27 cellular contexts compared by ENCODE assay signal in the genomic region with DNA sequence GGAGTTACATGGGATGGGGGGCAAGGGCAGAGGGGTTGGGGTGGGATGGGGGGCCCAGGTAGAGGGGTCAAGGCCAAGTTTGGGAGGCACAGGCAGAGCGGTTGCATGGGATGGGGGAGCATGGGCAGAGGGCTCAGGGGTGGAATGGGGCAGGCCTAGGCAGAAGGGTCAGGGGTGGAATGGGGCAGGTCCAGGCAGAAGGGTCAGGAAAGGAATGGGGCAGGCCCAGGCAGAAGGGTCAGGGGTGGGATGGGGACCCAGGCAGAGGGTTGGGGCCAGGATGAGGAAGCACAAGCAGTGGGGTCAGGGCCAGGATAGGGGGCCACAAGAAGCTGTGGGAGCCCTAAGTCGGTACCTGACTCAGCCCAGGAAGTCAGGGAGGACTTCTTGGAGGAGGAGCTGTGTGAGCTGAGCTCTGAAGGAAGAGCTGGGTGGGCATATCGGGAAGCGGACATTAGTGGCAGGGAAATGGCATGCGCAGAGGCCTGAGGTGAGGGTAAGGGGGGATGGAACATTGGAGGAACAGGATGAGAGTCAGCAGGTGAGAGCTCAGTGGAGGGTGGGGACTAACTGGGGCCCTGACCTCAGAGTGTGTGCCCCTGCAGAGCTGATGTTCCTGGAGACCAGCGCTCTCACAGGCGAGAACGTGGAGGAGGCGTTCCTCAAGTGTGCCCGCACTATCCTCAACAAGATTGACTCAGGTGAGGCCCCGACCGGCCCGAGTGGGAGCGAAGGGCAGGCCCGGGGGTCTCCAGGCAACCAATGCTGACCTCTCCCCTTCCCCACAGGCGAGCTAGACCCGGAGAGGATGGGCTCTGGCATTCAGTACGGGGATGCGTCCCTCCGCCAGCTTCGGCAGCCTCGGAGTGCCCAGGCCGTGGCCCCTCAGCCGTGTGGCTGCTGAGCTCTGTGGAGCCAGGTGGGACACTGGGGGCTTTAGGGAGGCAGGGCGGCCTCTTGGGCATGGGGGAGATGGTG. TPM values are rescaled to one million over a fixed set of nuclear protein-coding genes. Genes with fewer than 3 reads are reported as not detected.
A peak's percentile ranks its signal among the peaks of the same experiment; 100 is the strongest.
DNase-seq lines count a peak whose midpoint lies in the region; ATAC-seq, FAIRE-seq and TF ChIP-seq lines count a peak whose summit lies in the region.
"Had no signal": no experiment of that assay in that cellular context is flagged by ENCODE, and none has a peak within 500 bp of the region (broad histone marks: within the 10 kb centered on the region; RNA-seq: fewer than 3 reads in every experiment).

No MANE protein-coding gene starts in this region.

- WGBS in mammary epithelial cell (ENCODE audit: low coverage, missing lambda C conversion rate): 97% methylated on average over 13 of the region's 25 CpGs

- TF ChIP-seq CTCF in HEK293 (tag by site-specific recombination; IDR thresholded peaks at IDR 0.05): no peak
- no peak for TF ChIP-seq CTCF in mammary epithelial cell (conservative IDR thresholded peaks at IDR 0.05 in 1 of 2, IDR thresholded peaks at IDR 0.05 in 1 of 2; ENCODE audit: extremely low read depth in 1 of 2, insufficient read depth in 1 of 2, low read depth in 1 of 2, low read length in 2 of 2)
- TF ChIP-seq CTCF in Caco-2 (IDR thresholded peaks at IDR 0.05; ENCODE audit: insufficient read depth in 1 of 2, low read depth in 1 of 2, low read length in 1 of 2, severe bottlenecking in 1 of 2, unreplicated experiment in 1 of 2): no peak

- H3K9ac ChIP-seq in iPS-15b (ENCODE audit: low read depth, low read length): peak overlapping the region; percentile 24
- H3K9ac ChIP-seq in mammary epithelial cell (ENCODE audit: insufficient read depth, low read length): no peak overlapping the region
- H3K9ac ChIP-seq: BLaER1 had no signal

- H3K27ac Mint-ChIP-seq in activated naive CD4-positive, alpha-beta T cell treated with anti-CD3 and anti-CD28 coated beads, Interleukin-2, amount 50 U/mL, for 24 hours: peak overlapping the region; percentile 12
- H3K27ac Mint-ChIP-seq in stimulated activated naive B cell treated with anti-CD40 and anti-IgM and Interleukin-4, amounts not matched to agents 10 μg/mL and 1 μg/mL and 100 μg/mL, for 72 hours: peak overlapping the region; percentile 47
- H3K27ac Mint-ChIP-seq in Caco-2 (ENCODE audit: unreplicated experiment): no peak overlapping the region

- dilution Hi-C loops in mammary epithelial cell (cut with HindIII; ENCODE audit: low sequenced_read_pairs): no loop called here

- H4K20me1 ChIP-seq in mammary epithelial cell (ENCODE audit: insufficient read depth, low read length): no peaks in the 10 kb centered on the region
- H4K20me1 ChIP-seq: BLaER1 had no signal

- H3K27ac ChIP-seq in HEK293 (ENCODE audit: extremely low read depth, low read depth, low read length): no peak overlapping the region
- H3K27ac ChIP-seq in mammary epithelial cell (ENCODE audit: insufficient read depth, low read depth, low read length): no peak overlapping the region
- H3K27ac ChIP-seq: BLaER1, lower lobe of right lung, uterus had no signal

- no peak overlapping the region for H3K4me3 ChIP-seq in HEK293 (ENCODE audit: low read depth, low read length)
- no peak overlapping the region for H3K4me3 ChIP-seq in iPS-15b (ENCODE audit: low read depth, low read length)
- no peak overlapping the region for H3K4me3 ChIP-seq in mammary epithelial cell (replicated peaks in 1 of 3; ENCODE audit: insufficient read depth in 1 of 3, low read depth in 2 of 3, low read length in 3 of 3)
- H3K4me3 ChIP-seq in Caco-2 (ENCODE audit: low read depth, low read length): no peak overlapping the region
- H3K4me3 ChIP-seq: BLaER1, GM12878, HAP-1, lower lobe of right lung, uterus had no signal

- CTCF ChIA-PET in HEK293 (lab: Yijun Ruan, JAX): interaction anchor here (0.5 to 2.1 kb wide), 5 partner anchors 9 to 118 kb away, joined by 3 to 12 read pairs (median 3); partner anchors contain the start of genes EGLN2 and RAB4B
- CTCF ChIA-PET in mammary epithelial cell (lab: Charles Lee; ENCODE audit: low non-redundant PET): no interaction called here
- CTCF ChIA-PET in Caco-2 (lab: Charles Lee): interaction anchor here (0.9 to 1.1 kb wide), 2 partner anchors 12 kb away, joined by 3 to 5 read pairs; partner anchors contain the start of gene EGLN2

- H3K27me3 ChIP-seq in iPS-15b (ENCODE audit: control insufficient read depth, insufficient read depth, low read length) (no peaks in the 10 kb centered on the region), mammary epithelial cell (ENCODE audit: insufficient read depth, low read length) (no peaks in the 10 kb centered on the region), Caco-2 (replicated peaks; ENCODE audit: control insufficient read depth, insufficient read depth, low read length) (no peaks in the 10 kb centered on the region)
- H3K27me3 ChIP-seq: BLaER1, uterus had no signal

- peaks cover 13% of the 10 kb centered on the region for H3K36me3 Mint-ChIP-seq in activated naive CD4-positive, alpha-beta T cell treated with anti-CD3 and anti-CD28 coated beads, Interleukin-2, amount 50 U/mL, for 24 hours
- H3K36me3 Mint-ChIP-seq in stimulated activated naive B cell treated with anti-CD40 and anti-IgM and Interleukin-4, amounts not matched to agents 10 μg/mL and 1 μg/mL and 100 μg/mL, for 72 hours: peaks cover 52 to 71% of the 10 kb centered on the region in 2 donors
- no peaks in the 10 kb centered on the region for H3K36me3 Mint-ChIP-seq in Caco-2 (ENCODE audit: insufficient read depth, unreplicated experiment)

- no peak for DNase-seq in activated naive CD4-positive, alpha-beta T cell treated with anti-CD3 and anti-CD28 coated beads, Interleukin-2, amount 50 U/mL, for 16 hours
- DNase-seq in stimulated activated naive B cell treated with anti-CD40 and anti-IgM and Interleukin-4, amounts not matched to agents 10 μg/mL and 1 μg/mL and 100 μg/mL, for 72 hours: no peak
- DNase-seq in mammary epithelial cell (no peak), Caco-2 (no peak), frontal cortex (ENCODE audit: low spot score in 2 of 2) (no peak)
- DNase-seq: activated CD4-positive, alpha-beta T cell treated with anti-CD3 and anti-CD28 coated beads, Interleukin-2, amount 50 U/mL, for 4 hours; dermis blood vessel endothelial cell; head of caudate nucleus; kidney glomerular epithelial cell; lower lobe of right lung; NCI-H1092 treated with DMSO at 0.1 percent for 48 hours; NCI-H1930; NCI-H2227 treated with DMSO at 0.1 percent for 48 hours; NCI-H748 treated with DMSO at 0.1 percent for 48 hours; stimulated activated CD8-positive, alpha-beta memory T cell treated with anti-CD3 and anti-CD28 coated beads, Interleukin-4, amount 100 ng/mL, for 48 hours; substantia nigra; uterus had no signal

- peaks cover 10% of the 10 kb centered on the region for H3K4me1 Mint-ChIP-seq in activated naive CD4-positive, alpha-beta T cell treated with anti-CD3 and anti-CD28 coated beads, Interleukin-2, amount 50 U/mL, for 24 hours
- H3K4me1 Mint-ChIP-seq in stimulated activated naive B cell treated with anti-CD40 and anti-IgM and Interleukin-4, amounts not matched to agents 10 μg/mL and 1 μg/mL and 100 μg/mL, for 72 hours: peaks cover 27 to 51% of the 10 kb centered on the region in 2 donors
- peaks cover 2% of the 10 kb centered on the region for H3K4me1 Mint-ChIP-seq in Caco-2 (ENCODE audit: low read depth, unreplicated experiment)

- no peak overlapping the region for H3K4me3 Mint-ChIP-seq in activated naive CD4-positive, alpha-beta T cell treated with anti-CD3 and anti-CD28 coated beads, Interleukin-2, amount 50 U/mL, for 24 hours
- H3K4me3 Mint-ChIP-seq in stimulated activated naive B cell treated with anti-CD40 and anti-IgM and Interleukin-4, amounts not matched to agents 10 μg/mL and 1 μg/mL and 100 μg/mL, for 72 hours: no peak overlapping the region
- H3K4me3 Mint-ChIP-seq in Caco-2 (ENCODE audit: unreplicated experiment): no peak overlapping the region
- H3K4me3 Mint-ChIP-seq: central memory CD8-positive, alpha-beta T cell; T-helper 1 cell treated with Interleukin-12 subunit alpha and Interleukin-12 subunit beta and Interleukin-4 antibody, amounts not matched to agents 30 μg/mL and 1 μg/mL, for 36 hours had no signal

- no peak for FAIRE-seq in frontal cortex (lab: Jason Lieb, UNC)
- FAIRE-seq: endothelial cell of umbilical vein, GM12878 had no signal

- H3K27me3 Mint-ChIP-seq in activated naive CD4-positive, alpha-beta T cell treated with anti-CD3 and anti-CD28 coated beads, Interleukin-2, amount 50 U/mL, for 24 hours: no peaks in the 10 kb centered on the region
- H3K27me3 Mint-ChIP-seq in stimulated activated naive B cell treated with anti-CD40 and anti-IgM and Interleukin-4, amounts not matched to agents 10 μg/mL and 1 μg/mL and 100 μg/mL, for 72 hours: no peaks in the 10 kb centered on the region
- no peaks in the 10 kb centered on the region for H3K27me3 Mint-ChIP-seq in Caco-2 (ENCODE audit: insufficient read depth, unreplicated experiment)
- H3K27me3 Mint-ChIP-seq: central memory CD8-positive, alpha-beta T cell; IgD-negative memory B cell had no signal

- in situ Hi-C loops in mammary epithelial cell (cut with MboI; ENCODE audit: low sequenced_read_pairs in 2 of 2): no loop called here

- no peaks in the 10 kb centered on the region for H3K9me3 Mint-ChIP-seq in activated naive CD4-positive, alpha-beta T cell treated with anti-CD3 and anti-CD28 coated beads, Interleukin-2, amount 50 U/mL, for 24 hours
- no peaks in the 10 kb centered on the region for H3K9me3 Mint-ChIP-seq in stimulated activated naive B cell treated with anti-CD40 and anti-IgM and Interleukin-4, amounts not matched to agents 10 μg/mL and 1 μg/mL and 100 μg/mL, for 72 hours
- H3K9me3 Mint-ChIP-seq in Caco-2 (ENCODE audit: unreplicated experiment): no peaks in the 10 kb centered on the region
- H3K9me3 Mint-ChIP-seq: central memory CD8-positive, alpha-beta T cell; IgD-negative memory B cell; T-helper 1 cell treated with Interleukin-12 subunit alpha and Interleukin-12 subunit beta and Interleukin-4 antibody, amounts not matched to agents 30 μg/mL and 1 μg/mL, for 36 hours had no signal

- no peak for ATAC-seq in stimulated activated naive B cell treated with anti-CD40 and anti-IgM and Interleukin-4, amounts not matched to agents 10 μg/mL and 1 μg/mL and 100 μg/mL, for 72 hours (replicated peaks)
- ATAC-seq: GM12878, lower lobe of right lung had no signal

- H2AFZ ChIP-seq in mammary epithelial cell (ENCODE audit: low read depth, low read length): no peak overlapping the region

- no peaks in the 10 kb centered on the region for H3K79me2 ChIP-seq in mammary epithelial cell (ENCODE audit: insufficient read depth, low read length)

- H3K36me3 ChIP-seq in HEK293 (ENCODE audit: control insufficient read depth in 2 of 2, insufficient read depth in 1 of 2, low read length in 2 of 2) (peaks cover 0 to 22% of the 10 kb centered on the region in 2 experiments; a peak in 1 of 3 replicates), iPS-15b (ENCODE audit: control insufficient read depth, insufficient read depth, low read length) (no peaks in the 10 kb centered on the region), mammary epithelial cell (ENCODE audit: insufficient read depth, low read length) (peaks cover 2% of the 10 kb centered on the region), Caco-2 (ENCODE audit: control insufficient read depth, insufficient read depth, low read length) (no peaks in the 10 kb centered on the region; the same call in 1 of the 2 replicates)
- H3K36me3 ChIP-seq: HAP-1, uterus had no signal

- no peak overlapping the region for H3K4me2 ChIP-seq in mammary epithelial cell (ENCODE audit: insufficient read depth, low read depth, low read length)
- H3K4me2 ChIP-seq: BLaER1 had no signal

- BruUV-seq in mammary epithelial cell (replicated peaks; lab: Mats Ljungman, UMichigan) (no TSS peak), Caco-2 (replicated peaks; lab: Mats Ljungman, UMichigan) (no TSS peak)

- POLR2A ChIA-PET in HEK293 (lab: Yijun Ruan, JAX): interaction anchor here (1.0 to 3.4 kb wide), 2 partner anchors 9 to 36 kb away, joined by 3 to 39 read pairs; partner anchors contain the start of genes ACTMAP and RAB4B
- POLR2A ChIA-PET in Caco-2 (lab: Charles Lee): interaction anchor here (0.7 kb wide), 1 partner anchor 20 kb away, joined by 7 read pairs; no protein-coding TSS in a partner anchor

- intact Hi-C loops in mammary epithelial cell (cut with micrococcal nuclease) (no loop called here), Caco-2 (cut with micrococcal nuclease; ENCODE audit: unreplicated experiment) (no loop called here)

- no peaks in the 10 kb centered on the region for H3K4me1 ChIP-seq in HEK293 (ENCODE audit: control insufficient read depth, insufficient read depth, low read length)
- no peaks in the 10 kb centered on the region for H3K4me1 ChIP-seq in iPS-15b (ENCODE audit: control insufficient read depth, insufficient read depth, low read length)
- H3K4me1 ChIP-seq in mammary epithelial cell (ENCODE audit: insufficient read depth, low read length): no peaks in the 10 kb centered on the region
- no peaks in the 10 kb centered on the region for H3K4me1 ChIP-seq in Caco-2
- H3K4me1 ChIP-seq: HAP-1, uterus had no signal

- no peaks in the 10 kb centered on the region for H3K9me3 ChIP-seq in HEK293 (ENCODE audit: control insufficient read depth, insufficient read depth, low read depth, low read length)
- H3K9me3 ChIP-seq in iPS-15b (ENCODE audit: control insufficient read depth, insufficient read depth, low read length): no peaks in the 10 kb centered on the region
- H3K9me3 ChIP-seq in mammary epithelial cell (replicated peaks; ENCODE audit: insufficient read depth, low read length): no peaks in the 10 kb centered on the region
- no peaks in the 10 kb centered on the region for H3K9me3 ChIP-seq in Caco-2
- H3K9me3 ChIP-seq: BLaER1, HAP-1, lower lobe of right lung, uterus had no signal

RNA-seq across cellular contexts. Expression of gene RAB4B, which starts 8.3 kb away (rescaled TPM):
- total RNA-seq in mammary epithelial cell (10 to 100 TPM in 1 of 2 donors, 1 to 10 TPM in 1; 9.0 to 23.5 TPM), Caco-2 (2022) (19.9 and 21.5 TPM in 2 replicates), frontal cortex (6.1 TPM)
- polyA plus RNA-seq in mammary epithelial cell: 10.0 TPM
- 12.0 TPM for polyA minus RNA-seq in mammary epithelial cell

RNA-seq across cellular contexts. Expression of gene MIA, which starts 11.0 kb away (rescaled TPM):
- total RNA-seq in mammary epithelial cell (100 to 1,000 TPM; 106 to 107 TPM), Caco-2 (2022) (1.1 and 1.3 TPM in 2 replicates), frontal cortex (not detected)
- 166 TPM for polyA plus RNA-seq in mammary epithelial cell
- polyA minus RNA-seq in mammary epithelial cell: 99.5 TPM
- total RNA-seq: endothelial cell of umbilical vein had no signal
- polyA plus RNA-seq: IgD-negative memory B cell had no signal

RNA-seq across cellular contexts. Expression of gene EGLN2, which starts 12.6 kb away (rescaled TPM):
- total RNA-seq in mammary epithelial cell (10 to 100 TPM; 59.7 to 82.3 TPM), Caco-2 (2022) (135 and 144 TPM in 2 replicates), frontal cortex (46.5 TPM)
- 46.7 TPM for polyA plus RNA-seq in mammary epithelial cell
- polyA minus RNA-seq in mammary epithelial cell: 134 TPM

RNA-seq across cellular contexts. Expression of gene SNRPA, which starts 35.3 kb away (rescaled TPM):
- total RNA-seq in mammary epithelial cell (10 to 100 TPM; 28.2 to 99.3 TPM), Caco-2 (2022) (133 and 134 TPM in 2 replicates), frontal cortex (23.6 TPM)
- polyA plus RNA-seq in mammary epithelial cell: 117 TPM
- 257 TPM for polyA minus RNA-seq in mammary epithelial cell

RNA-seq across cellular contexts. Expression of gene ACTMAP, which starts 36.1 kb away (rescaled TPM):
- total RNA-seq in mammary epithelial cell: 10 to 100 TPM in 1 of 2 donors, 1 to 10 TPM in 1; 1.0 to 15.2 TPM
- polyA plus RNA-seq in mammary epithelial cell: 3.2 TPM
- polyA minus RNA-seq in mammary epithelial cell: 6.4 TPM
- 28.0 and 29.2 TPM in 2 replicates for total RNA-seq in Caco-2 (2022)
- total RNA-seq in frontal cortex: under 0.01 TPM

Comparison
In these comparisons a context has a peak if more than half of its experiments do, and no peak if none do; other contexts are left out.
1. RNA of gene MIA, which starts 11.0 kb away (total RNA-seq): 106 to 107 TPM in mammary epithelial cell; 1.1 to 1.3 TPM in Caco-2 and not detected in frontal cortex (single experiment); every median in the first group is over 10 times any median in the second.